In genomic region chr15:65829150-65829764, GRCh38 we compare ENCODE assay signal across 8 cellular contexts. TPM values are rescaled to one million over a fixed set of nuclear protein-coding genes. Genes with fewer than 3 reads are reported as not detected.
DNase-seq lines count a peak whose midpoint lies in the region; ATAC-seq lines count a peak whose summit lies in the region.

No MANE protein-coding gene starts in this region.

- no peaks in the 10 kb centered on the region for H3K27me3 Mint-ChIP-seq in activated CD4-positive, alpha-beta T cell treated with anti-CD3 and anti-CD28 coated beads, Interleukin-2, amount 10 ng/mL, durations not matched to agents 7 days and 5 days
- no peaks in the 10 kb centered on the region for H3K27me3 Mint-ChIP-seq in activated naive CD8-positive, alpha-beta T cell treated with anti-CD3 and anti-CD28 coated beads, Interleukin-2, amount 10 ng/mL, durations not matched to agents 7 days and 5 days

- H3K4me1 Mint-ChIP-seq in activated CD4-positive, alpha-beta T cell treated with anti-CD3 and anti-CD28 coated beads, Interleukin-2, amount 10 ng/mL, durations not matched to agents 7 days and 5 days, result peaks cover 62% of the 10 kb centered on the region
- H3K4me1 Mint-ChIP-seq in activated naive CD8-positive, alpha-beta T cell treated with anti-CD3 and anti-CD28 coated beads, Interleukin-2, amount 10 ng/mL, durations not matched to agents 7 days and 5 days, result peaks cover 58% of the 10 kb centered on the region

- ATAC-seq in activated naive CD8-positive, alpha-beta T cell treated with anti-CD3 and anti-CD28 coated beads, Interleukin-2, amount 10 ng/mL, durations not matched to agents 7 days and 5 days (ENCODE audit: low read depth), result peak; percentile 27
- ATAC-seq in left lobe of liver (peak; percentile 52), HG03442 (IDR thresholded peaks at IDR 0.05; ENCODE audit: unreplicated experiment) (no peak), HG03159 (IDR thresholded peaks at IDR 0.05; ENCODE audit: unreplicated experiment) (no peak)

- H3K36me3 Mint-ChIP-seq in activated CD4-positive, alpha-beta T cell treated with anti-CD3 and anti-CD28 coated beads, Interleukin-2, amount 10 ng/mL, durations not matched to agents 7 days and 5 days (ENCODE audit: low read depth), result peaks cover 11% of the 10 kb centered on the region
- H3K36me3 Mint-ChIP-seq in activated naive CD8-positive, alpha-beta T cell treated with anti-CD3 and anti-CD28 coated beads, Interleukin-2, amount 10 ng/mL, durations not matched to agents 7 days and 5 days, result peaks cover 4% of the 10 kb centered on the region

- no peaks in the 10 kb centered on the region for H3K9me3 Mint-ChIP-seq in activated CD4-positive, alpha-beta T cell treated with anti-CD3 and anti-CD28 coated beads, Interleukin-2, amount 10 ng/mL, durations not matched to agents 7 days and 5 days
- no peaks in the 10 kb centered on the region for H3K9me3 Mint-ChIP-seq in activated naive CD8-positive, alpha-beta T cell treated with anti-CD3 and anti-CD28 coated beads, Interleukin-2, amount 10 ng/mL, durations not matched to agents 7 days and 5 days

- H3K4me3 Mint-ChIP-seq in activated CD4-positive, alpha-beta T cell treated with anti-CD3 and anti-CD28 coated beads, Interleukin-2, amount 10 ng/mL, durations not matched to agents 7 days and 5 days, result peak overlapping the region; percentile 46
- H3K4me3 Mint-ChIP-seq in activated naive CD8-positive, alpha-beta T cell treated with anti-CD3 and anti-CD28 coated beads, Interleukin-2, amount 10 ng/mL, durations not matched to agents 7 days and 5 days, result peak overlapping the region; percentile 63

- CTCF ChIA-PET in activated CD4-positive, alpha-beta T cell treated with anti-CD3 and anti-CD28 coated beads, Interleukin-2, amount 10 ng/mL, durations not matched to agents 7 days and 5 days (lab: Charles Lee), result interaction anchor here (0.6 to 1.5 kb wide), 6 partner anchors 10 to 102 kb away, joined by 3 to 7 read pairs (median 4); no protein-coding TSS in a partner anchor

- peak overlapping the region; percentile 96 for H3K27ac Mint-ChIP-seq in activated CD4-positive, alpha-beta T cell treated with anti-CD3 and anti-CD28 coated beads, Interleukin-2, amount 10 ng/mL, durations not matched to agents 7 days and 5 days
- H3K27ac Mint-ChIP-seq in activated naive CD8-positive, alpha-beta T cell treated with anti-CD3 and anti-CD28 coated beads, Interleukin-2, amount 10 ng/mL, durations not matched to agents 7 days and 5 days, result peak overlapping the region; percentile 81

- DNase-seq in activated CD4-positive, alpha-beta T cell treated with anti-CD3 and anti-CD28 coated beads, Interleukin-2, amount 10 ng/mL, durations not matched to agents 7 days and 5 days, result peak; percentile 47
- no peak for DNase-seq in activated CD4-positive, alpha-beta T cell treated with anti-CD3 and anti-CD28 coated beads, Interleukin-2, amount 50 U/mL, for 48 hours
- peak; percentile 40 for DNase-seq in LoVo (ENCODE audit: low spot score)
- DNase-seq in activated naive CD8-positive, alpha-beta T cell treated with anti-CD3 and anti-CD28 coated beads, Interleukin-2, amount 10 ng/mL, durations not matched to agents 7 days and 5 days, result no peak
- DNase-seq in left lobe of liver (ENCODE audit: low spot score), result peak; percentile 37
- no peak for DNase-seq in activated effector memory CD4-positive, alpha-beta T cell treated with anti-CD3 and anti-CD28 coated beads, Interleukin-2, amount 50 U/mL, for 16 hours

- POLR2A ChIA-PET in activated CD4-positive, alpha-beta T cell treated with anti-CD3 and anti-CD28 coated beads, Interleukin-2, amount 10 ng/mL, durations not matched to agents 7 days and 5 days (lab: Charles Lee), result no interaction called here
- POLR2A ChIA-PET in activated naive CD8-positive, alpha-beta T cell treated with anti-CD3 and anti-CD28 coated beads, Interleukin-2, amount 10 ng/mL, durations not matched to agents 7 days and 5 days (lab: Charles Lee), result interaction anchor here (1.0 to 3.3 kb wide), 5 partner anchors 11 to 51 kb away, joined by 3 to 51 read pairs (median 8); partner anchors contain the start of gene DENND4A

RNA-seq across cellular contexts. Expression of gene DENND4A, which starts 37.2 kb away (rescaled TPM):
- total RNA-seq in activated CD4-positive, alpha-beta T cell treated with anti-CD3 and anti-CD28 coated beads, Interleukin-2, amount 10 ng/mL, durations not matched to agents 7 days and 5 days, result 10 to 100 TPM; 30.9 to 40.2 TPM
- 10 to 100 TPM; 50.4 to 56.7 TPM for total RNA-seq in activated naive CD8-positive, alpha-beta T cell treated with anti-CD3 and anti-CD28 coated beads, Interleukin-2, amount 10 ng/mL, durations not matched to agents 7 days and 5 days
- total RNA-seq in left lobe of liver, result 10.7 TPM

RNA-seq across cellular contexts. Expression of gene RAB11A, which starts 40.0 kb away (rescaled TPM):
- 100 to 1,000 TPM; 168 to 169 TPM for total RNA-seq in activated CD4-positive, alpha-beta T cell treated with anti-CD3 and anti-CD28 coated beads, Interleukin-2, amount 10 ng/mL, durations not matched to agents 7 days and 5 days
- total RNA-seq in activated naive CD8-positive, alpha-beta T cell treated with anti-CD3 and anti-CD28 coated beads, Interleukin-2, amount 10 ng/mL, durations not matched to agents 7 days and 5 days, result 100 to 1,000 TPM; 141 to 151 TPM
- total RNA-seq in left lobe of liver, result 54.2 TPM

Comparison
In these comparisons a context has a peak if more than half of its experiments do, and no peak if none do; other contexts are left out.
1. DNase-seq: peak in activated CD4-positive, alpha-beta T cell treated with anti-CD3 and anti-CD28 coated beads, Interleukin-2, amount 10 ng/mL, durations not matched to agents 7 days and 5 days (single experiment), LoVo (single experiment) and left lobe of liver (single experiment); none in activated CD4-positive, alpha-beta T cell treated with anti-CD3 and anti-CD28 coated beads, Interleukin-2, amount 50 U/mL, for 48 hours (0 of 2), activated naive CD8-positive, alpha-beta T cell treated with anti-CD3 and anti-CD28 coated beads, Interleukin-2, amount 10 ng/mL, durations not matched to agents 7 days and 5 days (single experiment) and activated effector memory CD4-positive, alpha-beta T cell treated with anti-CD3 and anti-CD28 coated beads, Interleukin-2, amount 50 U/mL, for 16 hours (single experiment).
2. ATAC-seq: peak in activated naive CD8-positive, alpha-beta T cell treated with anti-CD3 and anti-CD28 coated beads, Interleukin-2, amount 10 ng/mL, durations not matched to agents 7 days and 5 days (single experiment) and left lobe of liver (single experiment); none in HG03442 (single experiment) and HG03159 (single experiment).